In genomic region chr22:42079319-42080251, GRCh38 we compare ENCODE assay signal across 8 cellular contexts. TPM values are rescaled to one million over a fixed set of nuclear protein-coding genes. Genes with fewer than 3 reads are reported as not detected.
A peak's percentile ranks its signal among the peaks of the same experiment; 100 is the strongest.
DNase-seq lines count a peak whose midpoint lies in the region; ATAC-seq and TF ChIP-seq lines count a peak whose summit lies in the region.

TSS of gene SMDT1 (plus strand) at chr22:42079700. CDS start at chr22:42079769, 69 bp downstream.

- DNase-seq in AG08396 (ENCODE audit: low spot score) (peak; percentile 98), NCI-H345 treated with DMSO at 0.1 percent for 48 hours (lab: John Stamatoyannopoulos, UW; ENCODE audit: unreplicated experiment) (peak; percentile 86), inferior parietal cortex (ENCODE audit: extremely low spot score) (peak; percentile 98), spleen (peak; percentile 100)
- peak; percentile 94 to 98 (median 96) for DNase-seq in activated CD4-positive, CD25-positive, alpha-beta regulatory T cell (lab: John Stamatoyannopoulos, UW)
- DNase-seq in central memory CD4-positive, alpha-beta T cell: peak; percentile 99

- peak within 1 kb of the TSS; percentile 51 to 74 (median 68) for H3K4me3 ChIP-seq in spleen

- peaks cover 17 to 81% (median 56%) of the 10 kb centered on the region in 6 donors for H3K4me1 ChIP-seq in spleen

- 0 to 1% (median 1%) methylated on average over 54 to 71 of the region's 71 CpGs for WGBS in spleen, 5 donors

- H3K27ac ChIP-seq in spleen: peak within 1 kb of the TSS; percentile 97 to 99 (median 98)

- intact Hi-C loops in spleen (cut with DNase I; ENCODE audit: low total_unique reads): no loop called here

- ATAC-seq in GM19023 (IDR thresholded peaks at IDR 0.05; ENCODE audit: unreplicated experiment) (peak; percentile 87), HG03280 (IDR thresholded peaks at IDR 0.05; ENCODE audit: unreplicated experiment) (peak; percentile 80)

- peak; percentile 61 to 86 (median 79) for TF ChIP-seq POLR2A in spleen (IDR thresholded peaks at IDR 0.05)

- H3K36me3 ChIP-seq in spleen: peaks cover 0 to 55% (median 21%) of the 10 kb centered on the region in 6 donors

- H3K27me3 ChIP-seq in spleen (replicated peaks in 1 of 7): no peaks in the 10 kb centered on the region

- no peaks in the 10 kb centered on the region for H3K9me3 ChIP-seq in spleen

- peak in 5 of 11 experiments; percentile 22 to 58 (median 34) for TF ChIP-seq CTCF in spleen (IDR thresholded peaks at IDR 0.05 in 8 of 11, conservative IDR thresholded peaks at IDR 0.05 in 3 of 11)

RNA-seq across cellular contexts. Expression of gene SMDT1, which starts in this region (rescaled TPM):
- total RNA-seq in spleen: 10 to 100 TPM; 13.6 to 91.4 (median 69.6) TPM
- polyA plus RNA-seq in spleen: 100 to 1,000 TPM in 1 of 3 donors, 10 to 100 TPM in 2; 79.9 to 171 (median 90.7) TPM

Comparison
In these comparisons a context has a peak if more than half of its experiments do, and no peak if none do; other contexts are left out.
1. Peak in every context shown above with its lines: DNase-seq, ATAC-seq, H3K4me3 ChIP-seq and H3K27ac ChIP-seq.